18 cellular contexts compared by ENCODE assay signal in the genomic region with DNA sequence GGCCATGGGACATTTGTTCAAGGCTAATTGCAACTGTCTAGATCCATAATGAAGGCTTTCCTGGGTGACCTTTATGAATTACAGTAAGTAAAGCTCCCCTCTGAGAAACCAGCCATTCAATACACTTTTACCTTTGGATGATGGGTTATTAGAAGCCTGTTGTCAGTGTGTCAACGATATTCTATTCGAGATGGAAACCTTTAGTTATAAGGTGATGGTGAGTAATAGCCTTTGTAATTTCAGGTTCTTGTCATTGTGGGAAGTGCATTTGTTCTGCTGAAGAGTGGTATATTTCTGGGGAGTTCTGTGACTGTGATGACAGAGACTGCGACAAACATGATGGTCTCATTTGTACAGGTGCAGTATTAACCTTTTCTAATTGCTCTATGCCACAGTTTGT.
"Had no signal": no experiment of that assay in that cellular context is flagged by ENCODE, and none has a peak within 500 bp of the region (broad histone marks: within the 10 kb centered on the region; RNA-seq: fewer than 3 reads in every experiment).

No MANE protein-coding gene starts in this region.

- H2AFZ ChIP-seq: hepatocyte had no signal

- H3K36me3 Mint-ChIP-seq: naive B cell; stimulated activated memory B cell treated with anti-CD40 and anti-IgM and Interleukin-4, amounts not matched to agents 10 μg/mL and 1 μg/mL and 100 μg/mL, for 72 hours had no signal

- H3K9me3 ChIP-seq: spleen, tibial artery, upper lobe of left lung, uterus had no signal

- H3K4me2 ChIP-seq: hepatocyte had no signal

- H3K27ac ChIP-seq: dorsolateral prefrontal cortex, hepatocyte, spleen, tibial artery, upper lobe of left lung, uterus had no signal

- H3K9me3 Mint-ChIP-seq: naive B cell; nephron; stimulated activated memory B cell treated with anti-CD40 and anti-IgM and Interleukin-4, amounts not matched to agents 10 μg/mL and 1 μg/mL and 100 μg/mL, for 72 hours; stimulated activated naive CD8-positive, alpha-beta T cell treated with anti-CD3 and anti-CD28 coated beads, Interleukin-15, Interleukin-2, amounts not matched to agents 100 ng/mL and 50 ng/mL, for 24 hours had no signal

- H3K79me2 ChIP-seq: hepatocyte had no signal

- H3K4me3 Mint-ChIP-seq: naive B cell; nephron; stimulated activated memory B cell treated with anti-CD40 and anti-IgM and Interleukin-4, amounts not matched to agents 10 μg/mL and 1 μg/mL and 100 μg/mL, for 72 hours; stimulated activated naive CD8-positive, alpha-beta T cell treated with anti-CD3 and anti-CD28 coated beads, Interleukin-15, Interleukin-2, amounts not matched to agents 100 ng/mL and 50 ng/mL, for 24 hours had no signal

- ATAC-seq: sciatic nerve; stimulated activated memory B cell treated with anti-CD40 and anti-IgM and Interleukin-4, amounts not matched to agents 10 μg/mL and 1 μg/mL and 100 μg/mL, for 72 hours had no signal

- H3K4me3 ChIP-seq: dorsolateral prefrontal cortex, hepatocyte, spleen, tibial artery, upper lobe of left lung, uterus had no signal

- H3K4me1 Mint-ChIP-seq: naive B cell; nephron; stimulated activated memory B cell treated with anti-CD40 and anti-IgM and Interleukin-4, amounts not matched to agents 10 μg/mL and 1 μg/mL and 100 μg/mL, for 72 hours had no signal

- H3K27me3 ChIP-seq: dorsolateral prefrontal cortex, hepatocyte, spleen, tibial artery, upper lobe of left lung, uterus had no signal

- H3K27ac Mint-ChIP-seq: naive B cell; nephron; stimulated activated memory B cell treated with anti-CD40 and anti-IgM and Interleukin-4, amounts not matched to agents 10 μg/mL and 1 μg/mL and 100 μg/mL, for 72 hours; stimulated activated naive CD8-positive, alpha-beta T cell treated with anti-CD3 and anti-CD28 coated beads, Interleukin-15, Interleukin-2, amounts not matched to agents 100 ng/mL and 50 ng/mL, for 24 hours had no signal

- H3K36me3 ChIP-seq: spleen, upper lobe of left lung, uterus had no signal

- DNase-seq: dorsolateral prefrontal cortex; effector CD8-positive, alpha-beta T cell; foreskin melanocyte; head of caudate nucleus; mesendoderm; naive B cell; spleen; stimulated activated CD4-positive, alpha-beta T cell treated with anti-CD3 and anti-CD28 coated beads, Interleukin-15, amount 100 ng/mL, for 24 hours; stimulated activated CD4-positive, alpha-beta T cell treated with anti-CD3 and anti-CD28 coated beads, Interleukin-1b, Interleukin-23, amount 100 ng/mL, for 48 hours; stimulated activated CD4-positive, alpha-beta T cell treated with anti-CD3 and anti-CD28 coated beads, Interleukin-4, amount 100 ng/mL, for 24 hours; tibial artery; upper lobe of left lung; uterus had no signal

- H3K4me1 ChIP-seq: spleen, upper lobe of left lung, uterus had no signal
